ENCODE assay signal across 20 cellular contexts in the genomic region with DNA sequence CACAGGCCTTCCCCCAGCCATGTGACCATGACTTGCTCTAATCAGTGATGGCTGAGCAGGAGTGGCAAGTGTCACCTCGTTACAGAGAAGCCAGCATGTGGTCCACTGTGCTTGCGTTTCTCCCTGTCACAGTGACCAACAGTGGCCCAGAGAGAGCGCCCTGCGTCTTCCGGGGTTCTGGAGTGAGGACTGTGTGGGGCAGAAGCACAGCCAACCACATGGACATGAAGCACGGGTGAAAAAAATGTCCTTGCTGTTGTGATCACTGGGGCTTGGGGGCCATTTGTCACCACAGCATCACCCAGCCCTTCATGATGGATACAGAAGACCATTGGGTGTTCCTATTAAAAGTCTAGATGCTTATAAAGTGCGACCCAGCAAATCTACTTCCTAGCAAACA.
DNase-seq lines count a peak whose midpoint lies in the region; ATAC-seq and TF ChIP-seq lines count a peak whose summit lies in the region.
"Had no signal": no experiment of that assay in that cellular context is flagged by ENCODE, and none has a peak within 500 bp of the region (broad histone marks: within the 10 kb centered on the region; RNA-seq: fewer than 3 reads in every experiment).

No MANE protein-coding gene starts in this region.

- H3K4me1 ChIP-seq in colonic mucosa (no peaks in the 10 kb centered on the region), neuronal stem cell (ENCODE audit: control insufficient read depth in 2 of 2, insufficient read depth in 1 of 2, low read depth in 1 of 2, low read length in 2 of 2) (peaks cover 0 to 3% of the 10 kb centered on the region in 2 donors), uterus (no peaks in the 10 kb centered on the region)
- H3K4me1 ChIP-seq: Caco-2, HAP-1 had no signal

- whole genome bisulfite sequencing in neuronal stem cell (ENCODE audit: extremely low coverage in 2 of 2, insufficient read length in 2 of 2, insufficient replicate concordance in 1 of 2), 2 donors = no CpG with 5 or more reads among the region's 7 CpGs

- H3K4me2 ChIP-seq in neuronal stem cell (ENCODE audit: insufficient read depth, low read length, poor library complexity, severe bottlenecking) = no peak overlapping the region

- no peak overlapping the region for H3K23ac ChIP-seq in neuronal stem cell (ENCODE audit: low read depth, low read length, poor library complexity)

- no peak overlapping the region for H2BK15ac ChIP-seq in neuronal stem cell (ENCODE audit: low read length)

- H3K4ac ChIP-seq in neuronal stem cell (ENCODE audit: low read length) = no peak overlapping the region

- no peak overlapping the region for H2AFZ ChIP-seq in neuronal stem cell (ENCODE audit: low read length)
- H2AFZ ChIP-seq: GM23248 had no signal

- no peak overlapping the region for H2BK12ac ChIP-seq in neuronal stem cell (ENCODE audit: low read length)

- no peak overlapping the region for H4K91ac ChIP-seq in neuronal stem cell (ENCODE audit: low read depth, low read length, poor library complexity)

- H3K14ac ChIP-seq in neuronal stem cell (ENCODE audit: low read length) = no peak overlapping the region

- H3K79me1 ChIP-seq in neuronal stem cell (ENCODE audit: low read depth, low read length) = no peaks in the 10 kb centered on the region

- no peak overlapping the region for H2AK5ac ChIP-seq in neuronal stem cell (ENCODE audit: low read depth, low read length)

- peak overlapping the region; percentile 68 for H3K18ac ChIP-seq in neuronal stem cell (ENCODE audit: low read length)

- no peak overlapping the region for H4K8ac ChIP-seq in neuronal stem cell (ENCODE audit: low read depth, low read length)

- H3K36me3 ChIP-seq in colonic mucosa (no peaks in the 10 kb centered on the region), neuronal stem cell (replicated peaks in 1 of 2; ENCODE audit: control insufficient read depth in 2 of 2, insufficient read depth in 2 of 2, low read length in 2 of 2) (no peaks in the 10 kb centered on the region), uterus (no peaks in the 10 kb centered on the region)
- H3K36me3 ChIP-seq: HAP-1, MG63 had no signal

- no peak overlapping the region for H2BK120ac ChIP-seq in neuronal stem cell (ENCODE audit: low read depth, low read length)

- no peaks in the 10 kb centered on the region for H3K9me3 ChIP-seq in colonic mucosa
- no peaks in the 10 kb centered on the region for H3K9me3 ChIP-seq in neuronal stem cell (replicated peaks in 1 of 2; ENCODE audit: control insufficient read depth in 2 of 2, insufficient read depth in 1 of 2, low read depth in 1 of 2, low read length in 2 of 2)
- H3K9me3 ChIP-seq in uterus = peaks cover 0 to 2% of the 10 kb centered on the region in 2 donors
- H3K9me3 ChIP-seq: Caco-2, MG63 had no signal

- H2BK5ac ChIP-seq in neuronal stem cell (ENCODE audit: low read length) = no peak overlapping the region

- H3K27me3 ChIP-seq in colonic mucosa = no peaks in the 10 kb centered on the region
- H3K27me3 ChIP-seq in neuronal stem cell (ENCODE audit: control insufficient read depth in 3 of 3, insufficient read depth in 3 of 3, low read depth in 1 of 3, low read length in 3 of 3) = peaks cover 0 to 12% (median 0%) of the 10 kb centered on the region in 3 experiments
- no peaks in the 10 kb centered on the region for H3K27me3 ChIP-seq in uterus
- H3K27me3 ChIP-seq: MG63 had no signal

- TF ChIP-seq CTCF in colonic mucosa (IDR thresholded peaks at IDR 0.05) (no peak), uterus (IDR thresholded peaks at IDR 0.05) (no peak)

- intact Hi-C loops in Right ventricle myocardium inferior (cut with DNase I) = no loop called here
- intact Hi-C loops in cardiac septum (cut with DNase I) = no loop called here
- intact Hi-C loops in colonic mucosa (cut with DNase I) = no loop called here
- intact Hi-C loops in uterus (cut with DNase I; ENCODE audit: low total_unique reads) = no loop called here

- TF ChIP-seq POLR2A in uterus (IDR thresholded peaks at IDR 0.05) = no peak

- H3K27ac ChIP-seq in colonic mucosa (no peak overlapping the region), neuronal stem cell (replicated peaks; ENCODE audit: low read length) (no peak overlapping the region), uterus (no peak overlapping the region)
- H3K27ac ChIP-seq: GM23248 had no signal

- no peak for ATAC-seq in Right ventricle myocardium inferior
- no peak for ATAC-seq in GM18873 (IDR thresholded peaks at IDR 0.05; ENCODE audit: low FRiP score, unreplicated experiment)
- no peak for ATAC-seq in left lobe of liver
- ATAC-seq: GM12878 had no signal

- H3K9ac ChIP-seq in colonic mucosa (ENCODE audit: low read depth in 2 of 2, low read length in 2 of 2) (no peak overlapping the region), neuronal stem cell (ENCODE audit: low read depth, low read length, poor library complexity) (no peak overlapping the region)
- H3K9ac ChIP-seq: GM23248 had no signal

- no peak overlapping the region for H3K4me3 ChIP-seq in colonic mucosa
- H3K4me3 ChIP-seq in neuronal stem cell (ENCODE audit: low read length in 2 of 2) = no peak overlapping the region
- no peak overlapping the region for H3K4me3 ChIP-seq in uterus
- H3K4me3 ChIP-seq: GM12878, GM23248, HAP-1, MG63 had no signal

- peak; percentile 45 for DNase-seq in Right ventricle myocardium inferior (ENCODE audit: missing footprints)
- DNase-seq in cardiac septum (ENCODE audit: low spot score) = no peak
- peak; percentile 15 for DNase-seq in colonic mucosa
- no peak for DNase-seq in neuronal stem cell (ENCODE audit: low spot score)
- no peak for DNase-seq in uterus
- no peak for DNase-seq in left lobe of liver (ENCODE audit: low spot score)
- DNase-seq: Caco-2; CD4-positive, alpha-beta memory T cell; DND-41; GM23248; MG63; NCI-H1048; NCI-H1417 treated with DMSO at 0.1 percent for 48 hours; NCI-H187; NCI-H446; NCI-H526 treated with DMSO at 0.1 percent for 48 hours; SHP77 had no signal

Comparison
In these comparisons a context has a peak if more than half of its experiments do, and no peak if none do; other contexts are left out.
1. DNase-seq: peak in Right ventricle myocardium inferior (single experiment) and colonic mucosa (single experiment); none in cardiac septum (single experiment), neuronal stem cell (single experiment), uterus (0 of 2) and left lobe of liver (single experiment).